Comparison of ENCODE assay signal across 9 cellular contexts in genomic region chr15:38117781-38118180, GRCh38.
"Had no signal": no experiment of that assay in that cellular context is flagged by ENCODE, and none has a peak within 500 bp of the region (broad histone marks: within the 10 kb centered on the region; RNA-seq: fewer than 3 reads in every experiment).

No MANE protein-coding gene starts in this region.

- H3K9ac ChIP-seq: GM23248 had no signal

- FAIRE-seq: H54 had no signal

- H3K9me3 ChIP-seq: HAP-1 had no signal

- H2AFZ ChIP-seq: GM23248, GM23338 had no signal

- H3K27ac ChIP-seq: GM23248 had no signal

- DNase-seq: GM23248, GOT3, H7, H9, HCEC 1CT, HFFc6 had no signal

- H3K36me3 ChIP-seq: HAP-1 had no signal

- H3K4me1 ChIP-seq: HAP-1 had no signal

- H3K4me3 ChIP-seq: GM23248, GM23338, HAP-1 had no signal

- H3K4me2 ChIP-seq: GM23338 had no signal
